In the genomic region with DNA sequence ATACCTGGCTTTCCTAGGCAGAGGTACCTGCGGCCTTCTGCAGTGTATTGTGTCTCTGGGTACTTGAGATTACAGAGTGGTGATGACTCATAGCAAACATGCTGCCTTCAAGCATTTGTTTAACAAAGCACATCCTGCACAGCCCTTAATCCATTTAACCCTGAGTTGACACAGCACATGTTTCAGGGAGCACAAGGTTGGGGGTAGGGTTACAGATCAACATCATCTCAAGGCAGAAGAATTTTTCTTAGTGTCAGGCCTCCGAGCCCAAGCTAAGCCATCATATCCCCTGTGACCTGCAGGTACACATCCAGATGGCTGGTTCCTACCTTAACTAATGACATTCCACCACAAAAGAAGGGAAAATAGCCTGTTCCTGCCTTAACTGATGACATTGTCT, we compare ENCODE assay signal across 3 cellular contexts. TPM values are rescaled to one million over a fixed set of nuclear protein-coding genes. Genes with fewer than 3 reads are reported as not detected.
"Had no signal": no experiment of that assay in that cellular context is flagged by ENCODE, and none has a peak within 500 bp of the region (broad histone marks: within the 10 kb centered on the region; RNA-seq: fewer than 3 reads in every experiment).

No MANE protein-coding gene starts in this region.

RNA-seq across cellular contexts. Expression of gene FAAH2, which starts 49.3 kb away (rescaled TPM):
- total RNA-seq: activated CD8-positive, alpha-beta T cell treated with anti-CD3 and anti-CD28 coated beads, Interleukin-2, amount 10 ng/mL, durations not matched to agents 7 days and 5 days; glomerular endothelial cell had no signal
- polyA plus RNA-seq: immature natural killer cell had no signal
